14 cellular contexts compared by ENCODE assay signal in the genomic region with DNA sequence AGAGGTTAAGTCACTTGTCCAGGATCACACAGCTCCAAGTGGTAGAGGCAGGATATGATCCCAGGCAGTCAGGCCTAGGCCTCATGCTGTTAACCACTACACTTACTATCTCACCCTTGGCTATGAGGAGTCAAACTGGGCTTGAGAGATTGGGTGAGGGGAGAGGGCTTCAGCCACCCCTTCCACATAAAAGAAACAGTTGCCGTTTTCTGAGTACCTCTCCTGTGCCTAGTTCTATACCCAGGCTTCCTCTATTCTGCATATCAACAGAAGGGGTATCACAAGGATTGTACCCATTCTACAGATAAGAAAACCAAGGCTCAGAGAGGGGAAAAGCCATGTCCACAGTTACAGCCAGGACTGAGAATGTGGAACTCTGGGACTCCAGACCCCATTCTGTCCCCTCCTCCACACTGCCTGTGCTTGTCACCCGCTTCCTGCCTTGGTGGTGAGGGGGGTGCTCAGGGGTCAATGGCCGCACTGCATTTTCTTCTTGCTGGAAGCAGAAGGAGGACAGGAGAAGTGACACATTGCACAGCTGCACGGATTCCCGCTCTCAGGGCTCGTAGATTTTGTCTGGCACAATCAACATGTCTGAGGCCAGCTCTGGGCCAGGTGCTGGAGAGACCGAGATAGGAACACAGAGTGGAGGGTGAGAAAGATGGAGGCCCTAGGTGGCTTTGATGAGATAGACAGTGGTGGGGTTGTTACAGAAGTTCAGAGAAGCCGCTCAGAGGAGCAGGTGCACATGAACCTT.
"Had no signal": no experiment of that assay in that cellular context is flagged by ENCODE, and none has a peak within 500 bp of the region (broad histone marks: within the 10 kb centered on the region; RNA-seq: fewer than 3 reads in every experiment).

No MANE protein-coding gene starts in this region.

- H3K9ac ChIP-seq: neural progenitor cell had no signal

- H3K4me2 ChIP-seq: neural progenitor cell had no signal

- H3K27ac ChIP-seq: cardiac muscle cell, neural progenitor cell, skin epidermis, vagina had no signal

- ATAC-seq: stimulated activated naive CD8-positive, alpha-beta T cell treated with anti-CD3 and anti-CD28 coated beads, Interleukin-15, Interleukin-2, amounts not matched to agents 100 U/mL and 50 U/mL, for 24 hours had no signal

- H3K4me1 ChIP-seq: neural progenitor cell had no signal

- H3K36me3 ChIP-seq: cardiac muscle cell, esophagus muscularis mucosa, neural progenitor cell, vagina had no signal

- H3K9me3 ChIP-seq: esophagus muscularis mucosa, testis, vagina had no signal

- H3K27me3 ChIP-seq: cardiac muscle cell, esophagus muscularis mucosa, neural progenitor cell, testis, vagina had no signal

- DNase-seq: activated naive CD4-positive, alpha-beta T cell; hypothalamus; midbrain; stimulated activated CD4-positive, alpha-beta T cell treated with anti-CD3 and anti-CD28 coated beads, Interleukin-15, amount 100 ng/mL, for 24 hours; stimulated activated CD4-positive, alpha-beta T cell treated with anti-CD3 and anti-CD28 coated beads, Interleukin-4, amount 100 ng/mL, for 4 hours; stimulated activated CD8-positive, alpha-beta memory T cell treated with anti-CD3 and anti-CD28 coated beads, Interleukin-4, amount 100 ng/mL, for 48 hours; stimulated activated naive CD8-positive, alpha-beta T cell treated with anti-CD3 and anti-CD28 coated beads, Interleukin-15, Interleukin-2, amounts not matched to agents 100 U/mL and 50 U/mL, for 24 hours; testis had no signal

- H3K4me3 ChIP-seq: cardiac muscle cell, esophagus muscularis mucosa, lung, neural progenitor cell, skin epidermis, testis, vagina had no signal

- H2AFZ ChIP-seq: neural progenitor cell had no signal
